Comparison of ENCODE assay signal across 36 cellular contexts in the genomic region with DNA sequence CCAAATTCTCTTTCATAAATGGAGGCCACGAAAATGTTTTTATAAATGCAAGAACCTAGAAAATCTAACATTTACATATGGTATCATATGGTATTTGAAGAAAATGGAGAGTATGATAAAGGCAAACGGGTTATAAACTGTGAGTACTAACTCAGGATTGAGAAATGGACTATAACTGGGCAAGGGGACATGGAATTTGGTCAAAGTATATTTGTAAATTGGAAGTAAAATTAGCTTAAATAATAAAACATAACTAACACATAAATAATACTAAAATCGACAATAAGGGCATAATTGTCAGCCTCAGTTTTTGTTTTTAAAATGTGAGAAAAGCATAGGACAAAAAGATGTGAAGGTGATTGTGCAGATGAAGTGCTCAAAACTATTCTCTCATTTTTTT.
DNase-seq lines count a peak whose midpoint lies in the region; ATAC-seq, FAIRE-seq and TF ChIP-seq lines count a peak whose summit lies in the region.
"Had no signal": no experiment of that assay in that cellular context is flagged by ENCODE, and none has a peak within 500 bp of the region (broad histone marks: within the 10 kb centered on the region; RNA-seq: fewer than 3 reads in every experiment).

No MANE protein-coding gene starts in this region.

- H3K27ac ChIP-seq in OCI-LY3 (ENCODE audit: low read length) (no peak overlapping the region), K562 (ENCODE audit: extremely low read depth, low read depth, low read length) (no peak overlapping the region)
- H3K27ac ChIP-seq: 22Rv1; A549; BLaER1; BLaER1 treated with 17β-estradiol and CSF1 and Interleukin-3, amounts not matched to agents 10 nM and 100 nM; C4-2B had no signal

- ATAC-seq in K562 (no peak), GM19023 (IDR thresholded peaks at IDR 0.05; ENCODE audit: unreplicated experiment) (no peak), GM18909 (IDR thresholded peaks at IDR 0.05; ENCODE audit: poor library complexity, unreplicated experiment) (no peak), HG02798 (IDR thresholded peaks at IDR 0.05; ENCODE audit: poor library complexity, unreplicated experiment) (no peak)
- ATAC-seq: A549; CD8-positive, alpha-beta T cell had no signal

- POLR2A ChIA-PET in K562 (lab: Yijun Ruan, JAX), result no interaction called here

- no peak overlapping the region for H3K4me3 Mint-ChIP-seq in osteocyte (ENCODE audit: unreplicated experiment)
- H3K4me3 Mint-ChIP-seq: B cell; CD14-positive monocyte; CD4-positive, alpha-beta memory T cell; CD4-positive, alpha-beta T cell; CD4-positive, CD25-positive, alpha-beta regulatory T cell; CD8-positive, alpha-beta memory T cell; CD8-positive, alpha-beta T cell had no signal

- BruUV-seq in K562 (replicated peaks; lab: Mats Ljungman, UMichigan), result no TSS peak

- H3K9me1 ChIP-seq in K562 (ENCODE audit: control insufficient read depth, insufficient read depth, low read length), result no peaks in the 10 kb centered on the region

- H3K79me2 ChIP-seq in OCI-LY3 (ENCODE audit: low read length), result no peaks in the 10 kb centered on the region
- no peaks in the 10 kb centered on the region for H3K79me2 ChIP-seq in K562 (ENCODE audit: control insufficient read depth, insufficient read depth, low read length)

- no peak for TF ChIP-seq EP300 in K562 (IDR thresholded peaks at IDR 0.05; ENCODE audit: low read length)

- H3K27ac Mint-ChIP-seq in osteocyte (ENCODE audit: unreplicated experiment), result peak overlapping the region; percentile 21
- H3K27ac Mint-ChIP-seq: B cell; CD14-positive monocyte; CD4-positive, alpha-beta memory T cell; CD4-positive, alpha-beta T cell; CD4-positive, CD25-positive, alpha-beta regulatory T cell; CD8-positive, alpha-beta memory T cell; CD8-positive, alpha-beta T cell had no signal

- H3K9me3 Mint-ChIP-seq in osteocyte (ENCODE audit: unreplicated experiment), result peaks cover 5% of the 10 kb centered on the region

- DNase-seq in ELR (ENCODE audit: low read depth) (peak; percentile 27), K562 (ENCODE audit: extremely low read depth in 1 of 4, low spot score in 3 of 4) (no peak), osteocyte (ENCODE audit: extremely low spot score, unreplicated experiment) (no peak), HuH-7.5 (ENCODE audit: low spot score) (no peak)
- DNase-seq: 8988T; ACHN; AML-193; BE2C; C1 segment of cervical spinal cord; Caco-2; Calu3; CD4-positive, alpha-beta memory T cell; CD4-positive, alpha-beta T cell; CD4-positive, CD25-positive, alpha-beta regulatory T cell; CD8-positive, alpha-beta memory T cell; CD8-positive, alpha-beta T cell; COR-L47; DMS 273 treated with DMSO at 0.1 percent for 48 hours; DMS153; DMS53; DMS79; DMS79 treated with DMSO at 0.1 percent for 48 hours; DND-41; EL had no signal

- TF ChIP-seq RAD21 in K562 (CRISPR knock-in tag; conservative IDR thresholded peaks at IDR 0.05 in 1 of 2, IDR thresholded peaks at IDR 0.05 in 1 of 2), result no peak

- 1% methylated on average over 3 of the region's 3 CpGs for WGBS in K562 (ENCODE audit: insufficient coverage, low coverage, missing lambda C conversion rate)

- CTCF ChIA-PET in K562 (lab: Yijun Ruan, JAX; ENCODE audit: low intra/inter-chr PET ratio), result no interaction called here

- peak overlapping the region; percentile 33; the same call in 1 of the 2 replicates for H2AFZ ChIP-seq in OCI-LY3 (ENCODE audit: low read depth, low read length)
- H2AFZ ChIP-seq in K562 (ENCODE audit: low read depth, low read length), result no peak overlapping the region

- intact Hi-C loops in K562 (cut with micrococcal nuclease), result no loop called here

- TF ChIP-seq POLR2A in K562 (conservative IDR thresholded peaks at IDR 0.05), result no peak

- H3K4me1 ChIP-seq in OCI-LY3 (ENCODE audit: low read length) (no peaks in the 10 kb centered on the region), K562 (replicated peaks in 1 of 2; ENCODE audit: control insufficient read depth in 2 of 2, insufficient read depth in 2 of 2, low read length in 2 of 2) (no peaks in the 10 kb centered on the region)
- H3K4me1 ChIP-seq: BE2C; BLaER1; BLaER1 treated with 17β-estradiol and CSF1 and Interleukin-3, amounts not matched to agents 10 nM and 100 nM had no signal

- no peaks in the 10 kb centered on the region for H3K36me3 Mint-ChIP-seq in osteocyte (ENCODE audit: unreplicated experiment)
- H3K36me3 Mint-ChIP-seq: CD14-positive monocyte; CD4-positive, alpha-beta memory T cell; CD4-positive, CD25-positive, alpha-beta regulatory T cell; CD8-positive, alpha-beta memory T cell; CD8-positive, alpha-beta T cell had no signal

- H3K36me3 ChIP-seq in OCI-LY3 (replicated peaks; ENCODE audit: low read depth, low read length), result no peaks in the 10 kb centered on the region
- H3K36me3 ChIP-seq in K562 (ENCODE audit: control insufficient read depth, insufficient read depth, low read length), result no peaks in the 10 kb centered on the region
- H3K36me3 ChIP-seq: BE2C; BLaER1; BLaER1 treated with 17β-estradiol and CSF1 and Interleukin-3, amounts not matched to agents 10 nM and 100 nM had no signal

- H3K4me2 ChIP-seq in OCI-LY3 (ENCODE audit: low read length) (no peak overlapping the region), K562 (ENCODE audit: insufficient read depth, low read length) (no peak overlapping the region)
- H3K4me2 ChIP-seq: A549; BLaER1; BLaER1 treated with 17β-estradiol and CSF1 and Interleukin-3, amounts not matched to agents 10 nM and 100 nM had no signal

- H3K4me3 ChIP-seq in OCI-LY3 (ENCODE audit: low read length), result no peak overlapping the region
- no peak overlapping the region for H3K4me3 ChIP-seq in K562
- H3K4me3 ChIP-seq: A549; BLaER1; BLaER1 treated with 17β-estradiol and CSF1 and Interleukin-3, amounts not matched to agents 10 nM and 100 nM had no signal

- H3K9ac ChIP-seq in OCI-LY3 (ENCODE audit: low read length) (no peak overlapping the region), K562 (ENCODE audit: insufficient read depth in 1 of 2, low read depth in 2 of 2, low read length in 2 of 2) (no peak overlapping the region)
- H3K9ac ChIP-seq: BLaER1; BLaER1 treated with 17β-estradiol and CSF1 and Interleukin-3, amounts not matched to agents 10 nM and 100 nM had no signal

- H3K9me3 ChIP-seq in OCI-LY3 (ENCODE audit: insufficient read depth, low read length), result no peaks in the 10 kb centered on the region
- no peaks in the 10 kb centered on the region for H3K9me3 ChIP-seq in K562 (replicated peaks; ENCODE audit: control insufficient read depth, insufficient read depth, low read depth, low read length)
- H3K9me3 ChIP-seq: A549; BE2C; BLaER1; BLaER1 treated with 17β-estradiol and CSF1 and Interleukin-3, amounts not matched to agents 10 nM and 100 nM; Caco-2 had no signal

- in situ Hi-C loops in K562 (cut with MboI), result no loop called here

- H4K20me1 ChIP-seq in OCI-LY3 (ENCODE audit: insufficient read depth, low read length), result no peaks in the 10 kb centered on the region
- H4K20me1 ChIP-seq in K562 (replicated peaks; ENCODE audit: control insufficient read depth, insufficient read depth, low read length), result no peaks in the 10 kb centered on the region
- H4K20me1 ChIP-seq: BLaER1; BLaER1 treated with 17β-estradiol and CSF1 and Interleukin-3, amounts not matched to agents 10 nM and 100 nM had no signal

- FAIRE-seq in K562 (lab: Jason Lieb, UNC), result no peak
- FAIRE-seq: A549, D721Med had no signal

- peaks cover 33% of the 10 kb centered on the region for H3K4me1 Mint-ChIP-seq in osteocyte (ENCODE audit: unreplicated experiment)
- H3K4me1 Mint-ChIP-seq: B cell; CD14-positive monocyte; CD4-positive, alpha-beta memory T cell; CD4-positive, CD25-positive, alpha-beta regulatory T cell; CD8-positive, alpha-beta memory T cell had no signal

- H3K27me3 ChIP-seq in OCI-LY3 (ENCODE audit: low read depth, low read length) (no peaks in the 10 kb centered on the region), K562 (ENCODE audit: control insufficient read depth in 2 of 2, insufficient read depth in 2 of 2, low read length in 2 of 2) (no peaks in the 10 kb centered on the region)
- H3K27me3 ChIP-seq: BE2C; BLaER1; BLaER1 treated with 17β-estradiol and CSF1 and Interleukin-3, amounts not matched to agents 10 nM and 100 nM had no signal

- TF ChIP-seq CTCF in OCI-LY3 (IDR thresholded peaks at IDR 0.05; ENCODE audit: low read depth, low read length), result no peak
- TF ChIP-seq CTCF in K562 (IDR thresholded peaks at IDR 0.05 in 2 of 3, conservative IDR thresholded peaks at IDR 0.05 in 1 of 3; ENCODE audit: insufficient read depth in 2 of 3, low read depth in 1 of 3, low read length in 3 of 3), result no peak
- TF ChIP-seq CTCF in osteocyte (IDR thresholded peaks at IDR 0.05), result no peak

- no peaks in the 10 kb centered on the region for H3K27me3 Mint-ChIP-seq in osteocyte (ENCODE audit: unreplicated experiment)
- H3K27me3 Mint-ChIP-seq: B cell; CD4-positive, alpha-beta memory T cell; CD4-positive, alpha-beta T cell; CD4-positive, CD25-positive, alpha-beta regulatory T cell; CD8-positive, alpha-beta memory T cell had no signal

TF ChIP-seq in K562, 482 proteins besides CTCF, POLR2A, EP300 and RAD21 (continues in another document):
- peak; percentile 55; the same call in 1 of the 2 replicates for TF ChIP-seq ELF2 (CRISPR knock-in tag; IDR thresholded peaks at IDR 0.05)
- TF ChIP-seq, protein P1, sequence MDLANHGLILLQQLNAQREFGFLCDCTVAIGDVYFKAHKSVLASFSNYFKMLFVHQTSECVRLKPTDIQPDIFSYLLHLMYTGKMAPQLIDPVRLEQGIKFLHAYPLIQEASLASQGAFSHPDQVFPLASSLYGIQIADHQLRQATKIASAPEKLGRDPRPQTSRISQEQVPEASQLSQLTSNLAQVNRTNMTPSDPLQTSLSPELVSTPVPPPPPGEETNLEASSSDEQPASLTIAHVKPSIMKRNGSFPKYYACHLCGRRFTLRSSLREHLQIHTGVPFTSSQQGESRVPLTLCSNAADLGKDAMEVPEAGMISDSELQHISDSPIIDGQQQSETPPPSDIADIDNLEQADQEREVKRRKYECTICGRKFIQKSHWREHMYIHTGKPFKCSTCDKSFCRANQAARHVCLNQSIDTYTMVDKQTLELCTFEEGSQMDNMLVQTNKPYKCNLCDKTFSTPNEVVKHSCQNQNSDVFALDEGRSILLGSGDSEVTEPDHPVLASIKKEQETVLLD (IDR thresholded peaks at IDR 0.05), result no peak
- TF ChIP-seq, protein P2, sequence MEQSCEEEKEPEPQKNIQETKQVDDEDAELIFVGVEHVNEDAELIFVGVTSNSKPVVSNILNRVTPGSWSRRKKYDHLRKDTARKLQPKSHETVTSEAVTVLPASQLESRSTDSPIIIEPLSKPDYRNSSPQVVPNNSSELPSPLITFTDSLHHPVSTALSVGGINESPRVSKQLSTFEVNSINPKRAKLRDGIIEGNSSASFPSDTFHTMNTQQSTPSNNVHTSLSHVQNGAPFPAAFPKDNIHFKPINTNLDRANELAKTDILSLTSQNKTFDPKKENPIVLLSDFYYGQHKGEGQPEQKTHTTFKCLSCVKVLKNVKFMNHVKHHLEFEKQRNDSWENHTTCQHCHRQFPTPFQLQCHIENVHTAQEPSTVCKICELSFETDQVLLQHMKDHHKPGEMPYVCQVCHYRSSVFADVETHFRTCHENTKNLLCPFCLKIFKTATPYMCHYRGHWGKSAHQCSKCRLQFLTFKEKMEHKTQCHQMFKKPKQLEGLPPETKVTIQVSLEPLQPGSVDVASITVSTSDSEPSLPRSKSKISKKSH (CRISPR knock-in tag; IDR thresholded peaks at IDR 0.05), result peak; percentile 73; the same call in 1 of the 2 replicates
- no peak for TF ChIP-seq BRF1 (IDR thresholded peaks at IDR 0.05; ENCODE audit: borderline replicate concordance, extremely low read depth, insufficient read length)
